ENCODE assay signal across 2 cellular contexts in the genomic region with DNA sequence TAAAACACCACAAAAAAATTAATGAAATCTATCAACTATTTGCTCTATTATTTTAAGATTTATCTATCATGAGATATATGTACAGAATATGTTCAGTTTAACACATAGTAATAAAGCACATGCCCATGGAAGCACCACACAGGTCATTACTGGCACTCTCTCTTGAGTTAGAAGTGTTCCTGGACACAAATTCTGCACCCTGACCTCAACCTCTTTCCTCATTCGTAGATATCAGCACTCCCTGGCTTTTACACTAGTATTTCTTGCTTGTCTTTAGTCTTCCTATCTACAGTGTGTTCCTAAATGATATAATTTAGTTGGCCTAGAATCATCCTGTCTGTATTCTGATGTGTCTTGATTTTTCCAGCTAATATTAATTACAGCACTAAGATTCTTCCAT.
TF ChIP-seq lines count a peak whose summit lies in the region.

No MANE protein-coding gene starts in this region.

TF ChIP-seq in HepG2, 621 proteins besides CTCF, POLR2A, EP300 and RAD21:
- TF ChIP-seq, protein P1, sequence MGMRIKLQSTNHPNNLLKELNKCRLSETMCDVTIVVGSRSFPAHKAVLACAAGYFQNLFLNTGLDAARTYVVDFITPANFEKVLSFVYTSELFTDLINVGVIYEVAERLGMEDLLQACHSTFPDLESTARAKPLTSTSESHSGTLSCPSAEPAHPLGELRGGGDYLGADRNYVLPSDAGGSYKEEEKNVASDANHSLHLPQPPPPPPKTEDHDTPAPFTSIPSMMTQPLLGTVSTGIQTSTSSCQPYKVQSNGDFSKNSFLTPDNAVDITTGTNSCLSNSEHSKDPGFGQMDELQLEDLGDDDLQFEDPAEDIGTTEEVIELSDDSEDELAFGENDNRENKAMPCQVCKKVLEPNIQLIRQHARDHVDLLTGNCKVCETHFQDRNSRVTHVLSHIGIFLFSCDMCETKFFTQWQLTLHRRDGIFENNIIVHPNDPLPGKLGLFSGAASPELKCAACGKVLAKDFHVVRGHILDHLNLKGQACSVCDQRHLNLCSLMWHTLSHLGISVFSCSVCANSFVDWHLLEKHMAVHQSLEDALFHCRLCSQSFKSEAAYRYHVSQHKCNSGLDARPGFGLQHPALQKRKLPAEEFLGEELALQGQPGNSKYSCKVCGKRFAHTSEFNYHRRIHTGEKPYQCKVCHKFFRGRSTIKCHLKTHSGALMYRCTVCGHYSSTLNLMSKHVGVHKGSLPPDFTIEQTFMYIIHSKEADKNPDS (CRISPR knock-in tag; IDR thresholded peaks at IDR 0.05): no peak
- TF ChIP-seq MLLT10 (CRISPR knock-in tag; IDR thresholded peaks at IDR 0.05): no peak
- TF ChIP-seq PHF20 (CRISPR knock-in tag; IDR thresholded peaks at IDR 0.05): no peak
- TF ChIP-seq HOXA7 (CRISPR knock-in tag; IDR thresholded peaks at IDR 0.05): no peak
- TF ChIP-seq, protein P2, sequence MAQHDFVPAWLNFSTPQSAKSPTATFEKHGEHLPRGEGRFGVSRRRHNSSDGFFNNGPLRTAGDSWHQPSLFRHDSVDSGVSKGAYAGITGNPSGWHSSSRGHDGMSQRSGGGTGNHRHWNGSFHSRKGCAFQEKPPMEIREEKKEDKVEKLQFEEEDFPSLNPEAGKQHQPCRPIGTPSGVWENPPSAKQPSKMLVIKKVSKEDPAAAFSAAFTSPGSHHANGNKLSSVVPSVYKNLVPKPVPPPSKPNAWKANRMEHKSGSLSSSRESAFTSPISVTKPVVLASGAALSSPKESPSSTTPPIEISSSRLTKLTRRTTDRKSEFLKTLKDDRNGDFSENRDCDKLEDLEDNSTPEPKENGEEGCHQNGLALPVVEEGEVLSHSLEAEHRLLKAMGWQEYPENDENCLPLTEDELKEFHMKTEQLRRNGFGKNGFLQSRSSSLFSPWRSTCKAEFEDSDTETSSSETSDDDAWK (CRISPR knock-in tag; IDR thresholded peaks at IDR 0.05): no peak
- TF ChIP-seq, protein P3, sequence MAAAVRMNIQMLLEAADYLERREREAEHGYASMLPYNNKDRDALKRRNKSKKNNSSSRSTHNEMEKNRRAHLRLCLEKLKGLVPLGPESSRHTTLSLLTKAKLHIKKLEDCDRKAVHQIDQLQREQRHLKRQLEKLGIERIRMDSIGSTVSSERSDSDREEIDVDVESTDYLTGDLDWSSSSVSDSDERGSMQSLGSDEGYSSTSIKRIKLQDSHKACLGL (CRISPR knock-in tag; IDR thresholded peaks at IDR 0.05): no peak
- TF ChIP-seq, protein P4, sequence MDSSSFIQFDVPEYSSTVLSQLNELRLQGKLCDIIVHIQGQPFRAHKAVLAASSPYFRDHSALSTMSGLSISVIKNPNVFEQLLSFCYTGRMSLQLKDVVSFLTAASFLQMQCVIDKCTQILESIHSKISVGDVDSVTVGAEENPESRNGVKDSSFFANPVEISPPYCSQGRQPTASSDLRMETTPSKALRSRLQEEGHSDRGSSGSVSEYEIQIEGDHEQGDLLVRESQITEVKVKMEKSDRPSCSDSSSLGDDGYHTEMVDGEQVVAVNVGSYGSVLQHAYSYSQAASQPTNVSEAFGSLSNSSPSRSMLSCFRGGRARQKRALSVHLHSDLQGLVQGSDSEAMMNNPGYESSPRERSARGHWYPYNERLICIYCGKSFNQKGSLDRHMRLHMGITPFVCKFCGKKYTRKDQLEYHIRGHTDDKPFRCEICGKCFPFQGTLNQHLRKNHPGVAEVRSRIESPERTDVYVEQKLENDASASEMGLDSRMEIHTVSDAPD (CRISPR knock-in tag; IDR thresholded peaks at IDR 0.05): no peak
- TF ChIP-seq, protein P5, sequence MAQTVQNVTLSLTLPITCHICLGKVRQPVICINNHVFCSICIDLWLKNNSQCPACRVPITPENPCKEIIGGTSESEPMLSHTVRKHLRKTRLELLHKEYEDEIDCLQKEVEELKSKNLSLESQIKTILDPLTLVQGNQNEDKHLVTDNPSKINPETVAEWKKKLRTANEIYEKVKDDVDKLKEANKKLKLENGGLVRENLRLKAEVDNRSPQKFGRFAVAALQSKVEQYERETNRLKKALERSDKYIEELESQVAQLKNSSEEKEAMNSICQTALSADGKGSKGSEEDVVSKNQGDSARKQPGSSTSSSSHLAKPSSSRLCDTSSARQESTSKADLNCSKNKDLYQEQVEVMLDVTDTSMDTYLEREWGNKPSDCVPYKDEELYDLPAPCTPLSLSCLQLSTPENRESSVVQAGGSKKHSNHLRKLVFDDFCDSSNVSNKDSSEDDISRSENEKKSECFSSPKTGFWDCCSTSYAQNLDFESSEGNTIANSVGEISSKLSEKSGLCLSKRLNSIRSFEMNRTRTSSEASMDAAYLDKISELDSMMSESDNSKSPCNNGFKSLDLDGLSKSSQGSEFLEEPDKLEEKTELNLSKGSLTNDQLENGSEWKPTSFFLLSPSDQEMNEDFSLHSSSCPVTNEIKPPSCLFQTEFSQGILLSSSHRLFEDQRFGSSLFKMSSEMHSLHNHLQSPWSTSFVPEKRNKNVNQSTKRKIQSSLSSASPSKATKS (CRISPR knock-in tag; IDR thresholded peaks at IDR 0.05): no peak
- TF ChIP-seq ZNF720 (CRISPR knock-in tag; IDR thresholded peaks at IDR 0.05): no peak
- TF ChIP-seq, protein P6, sequence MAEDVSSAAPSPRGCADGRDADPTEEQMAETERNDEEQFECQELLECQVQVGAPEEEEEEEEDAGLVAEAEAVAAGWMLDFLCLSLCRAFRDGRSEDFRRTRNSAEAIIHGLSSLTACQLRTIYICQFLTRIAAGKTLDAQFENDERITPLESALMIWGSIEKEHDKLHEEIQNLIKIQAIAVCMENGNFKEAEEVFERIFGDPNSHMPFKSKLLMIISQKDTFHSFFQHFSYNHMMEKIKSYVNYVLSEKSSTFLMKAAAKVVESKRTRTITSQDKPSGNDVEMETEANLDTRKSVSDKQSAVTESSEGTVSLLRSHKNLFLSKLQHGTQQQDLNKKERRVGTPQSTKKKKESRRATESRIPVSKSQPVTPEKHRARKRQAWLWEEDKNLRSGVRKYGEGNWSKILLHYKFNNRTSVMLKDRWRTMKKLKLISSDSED (CRISPR knock-in tag; IDR thresholded peaks at IDR 0.05): no peak
- TF ChIP-seq, protein P7, sequence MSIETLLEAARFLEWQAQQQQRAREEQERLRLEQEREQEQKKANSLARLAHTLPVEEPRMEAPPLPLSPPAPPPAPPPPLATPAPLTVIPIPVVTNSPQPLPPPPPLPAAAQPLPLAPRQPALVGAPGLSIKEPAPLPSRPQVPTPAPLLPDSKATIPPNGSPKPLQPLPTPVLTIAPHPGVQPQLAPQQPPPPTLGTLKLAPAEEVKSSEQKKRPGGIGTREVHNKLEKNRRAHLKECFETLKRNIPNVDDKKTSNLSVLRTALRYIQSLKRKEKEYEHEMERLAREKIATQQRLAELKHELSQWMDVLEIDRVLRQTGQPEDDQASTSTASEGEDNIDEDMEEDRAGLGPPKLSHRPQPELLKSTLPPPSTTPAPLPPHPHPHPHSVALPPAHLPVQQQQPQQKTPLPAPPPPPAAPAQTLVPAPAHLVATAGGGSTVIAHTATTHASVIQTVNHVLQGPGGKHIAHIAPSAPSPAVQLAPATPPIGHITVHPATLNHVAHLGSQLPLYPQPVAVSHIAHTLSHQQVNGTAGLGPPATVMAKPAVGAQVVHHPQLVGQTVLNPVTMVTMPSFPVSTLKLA (IDR thresholded peaks at IDR 0.05): no peak
- TF ChIP-seq ZNF616 (CRISPR knock-in tag; IDR thresholded peaks at IDR 0.05; ENCODE audit: low read depth): no peak
- no peak for TF ChIP-seq THYN1 (CRISPR knock-in tag; IDR thresholded peaks at IDR 0.05; ENCODE audit: borderline replicate concordance, low read depth)
- TF ChIP-seq EZH2 (conservative IDR thresholded peaks at IDR 0.05; ENCODE audit: low read depth, low read length): no peak
- TF ChIP-seq ZNF7 (CRISPR knock-in tag; IDR thresholded peaks at IDR 0.05): no peak

TF ChIP-seq in IMR-90, 13 proteins besides CTCF, POLR2A, EP300 and RAD21 (continued from another document):
- TF ChIP-seq, protein P8, sequence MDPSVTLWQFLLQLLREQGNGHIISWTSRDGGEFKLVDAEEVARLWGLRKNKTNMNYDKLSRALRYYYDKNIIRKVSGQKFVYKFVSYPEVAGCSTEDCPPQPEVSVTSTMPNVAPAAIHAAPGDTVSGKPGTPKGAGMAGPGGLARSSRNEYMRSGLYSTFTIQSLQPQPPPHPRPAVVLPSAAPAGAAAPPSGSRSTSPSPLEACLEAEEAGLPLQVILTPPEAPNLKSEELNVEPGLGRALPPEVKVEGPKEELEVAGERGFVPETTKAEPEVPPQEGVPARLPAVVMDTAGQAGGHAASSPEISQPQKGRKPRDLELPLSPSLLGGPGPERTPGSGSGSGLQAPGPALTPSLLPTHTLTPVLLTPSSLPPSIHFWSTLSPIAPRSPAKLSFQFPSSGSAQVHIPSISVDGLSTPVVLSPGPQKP (IDR thresholded peaks at IDR 0.05; ENCODE audit: borderline replicate concordance, low read depth, low read length): no peak
- no peak for TF ChIP-seq BHLHE40 (IDR thresholded peaks at IDR 0.05; ENCODE audit: low read depth, low read length)
- TF ChIP-seq, protein P9, sequence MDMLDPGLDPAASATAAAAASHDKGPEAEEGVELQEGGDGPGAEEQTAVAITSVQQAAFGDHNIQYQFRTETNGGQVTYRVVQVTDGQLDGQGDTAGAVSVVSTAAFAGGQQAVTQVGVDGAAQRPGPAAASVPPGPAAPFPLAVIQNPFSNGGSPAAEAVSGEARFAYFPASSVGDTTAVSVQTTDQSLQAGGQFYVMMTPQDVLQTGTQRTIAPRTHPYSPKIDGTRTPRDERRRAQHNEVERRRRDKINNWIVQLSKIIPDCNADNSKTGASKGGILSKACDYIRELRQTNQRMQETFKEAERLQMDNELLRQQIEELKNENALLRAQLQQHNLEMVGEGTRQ (IDR thresholded peaks at IDR 0.05; ENCODE audit: low read depth, low read length): no peak
- TF ChIP-seq MAFK (IDR thresholded peaks at IDR 0.05; ENCODE audit: low read depth, low read length): no peak
- TF ChIP-seq RFX5 (IDR thresholded peaks at IDR 0.05; ENCODE audit: low read depth, low read length): no peak
- TF ChIP-seq SMC3 (IDR thresholded peaks at IDR 0.05; ENCODE audit: low read depth, low read length): no peak
